Comparison of ENCODE assay signal across 19 cellular contexts in the genomic region with DNA sequence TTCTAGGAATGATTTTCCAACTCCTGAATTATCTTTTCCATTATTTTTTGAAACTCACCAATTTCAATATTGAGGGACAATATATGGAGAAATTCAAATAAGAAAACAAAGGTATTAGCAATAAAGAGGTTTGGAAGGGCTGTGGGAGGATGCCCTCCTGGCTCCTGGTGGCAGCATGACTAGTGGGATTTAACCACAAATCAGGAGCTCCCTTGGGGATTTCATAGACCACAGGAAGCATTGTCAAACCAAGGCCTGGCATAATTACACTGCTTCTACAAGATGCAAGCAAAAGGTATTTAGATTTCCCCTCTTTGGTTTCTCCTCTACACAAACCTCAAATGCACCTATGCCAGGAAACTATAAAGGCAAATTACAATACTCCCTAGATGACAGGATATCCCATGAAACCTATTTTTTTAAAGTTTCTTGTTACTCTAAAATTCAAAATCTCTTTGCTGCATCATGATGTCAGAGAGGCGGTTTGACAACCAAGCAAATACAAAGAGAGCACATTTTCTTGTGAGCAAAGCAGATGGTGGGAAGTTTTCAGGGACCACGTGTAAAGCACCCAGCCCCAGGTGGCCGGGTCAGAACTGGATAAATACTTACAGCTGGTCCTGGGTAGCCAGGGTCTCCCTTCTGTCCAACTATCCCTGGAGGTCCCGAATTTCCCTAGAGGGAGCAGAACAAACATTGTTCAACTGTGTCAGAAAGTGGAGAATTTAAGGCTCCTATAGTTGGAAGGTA.
A peak's percentile ranks its signal among the peaks of the same experiment; 100 is the strongest.
DNase-seq lines count a peak whose midpoint lies in the region; TF ChIP-seq lines count a peak whose summit lies in the region.
"Had no signal": no experiment of that assay in that cellular context is flagged by ENCODE, and none has a peak within 500 bp of the region (broad histone marks: within the 10 kb centered on the region; RNA-seq: fewer than 3 reads in every experiment).

No MANE protein-coding gene starts in this region.

- peak overlapping the region; percentile 49 for H3K9ac ChIP-seq in adipocyte (ENCODE audit: low read length)

- no peak overlapping the region for H3K4me3 Mint-ChIP-seq in HFFc6
- no peak overlapping the region for H3K4me3 Mint-ChIP-seq in activated naive CD4-positive, alpha-beta T cell treated with anti-CD3 and anti-CD28 coated beads, Interleukin-2, amount 10 ng/mL, durations not matched to agents 7 days and 5 days
- H3K4me3 Mint-ChIP-seq: endodermal cell had no signal

- WGBS in ovary, 3 donors: 75 to 79% (median 78%) methylated on average over 4 of the region's 4 CpGs

- TF ChIP-seq CTCF in AG10803 (conservative IDR thresholded peaks at IDR 0.05; ENCODE audit: low read length) (no peak), HFFc6 (IDR thresholded peaks at IDR 0.05) (no peak), ovary (IDR thresholded peaks at IDR 0.05) (no peak)

- peaks cover 53% of the 10 kb centered on the region for H3K4me1 Mint-ChIP-seq in HFFc6 (ENCODE audit: low read depth)
- no peaks in the 10 kb centered on the region for H3K4me1 Mint-ChIP-seq in activated naive CD4-positive, alpha-beta T cell treated with anti-CD3 and anti-CD28 coated beads, Interleukin-2, amount 10 ng/mL, durations not matched to agents 7 days and 5 days
- H3K4me1 Mint-ChIP-seq: endodermal cell had no signal

- intact Hi-C loops in ovary (cut with DNase I): no loop called here

- H3K4me3 ChIP-seq in AG10803 (ENCODE audit: low read length) (no peak overlapping the region), adipocyte (ENCODE audit: low read length) (no peak overlapping the region), muscle layer of duodenum (ENCODE audit: low read depth in 1 of 2, low read length in 2 of 2) (no peak overlapping the region), ovary (no peak overlapping the region)
- H3K4me3 ChIP-seq: thoracic aorta had no signal

- H3K9me3 ChIP-seq in adipocyte (ENCODE audit: control insufficient read depth, low read length): no peaks in the 10 kb centered on the region
- no peaks in the 10 kb centered on the region for H3K9me3 ChIP-seq in muscle layer of duodenum (ENCODE audit: control insufficient read depth in 1 of 2, low read length in 2 of 2)
- H3K9me3 ChIP-seq in ovary: no peaks in the 10 kb centered on the region
- H3K9me3 ChIP-seq: thoracic aorta had no signal

- H3K4me1 ChIP-seq in adipocyte (ENCODE audit: control insufficient read depth, insufficient read depth, low read length) (peaks cover 46% of the 10 kb centered on the region), muscle layer of duodenum (ENCODE audit: control insufficient read depth in 1 of 2, insufficient read depth in 2 of 2, low read length in 2 of 2) (peaks cover 3 to 12% of the 10 kb centered on the region in 2 donors), ovary (ENCODE audit: insufficient read depth) (peaks cover 13% of the 10 kb centered on the region)

- H3K27me3 Mint-ChIP-seq in HFFc6 (ENCODE audit: insufficient read depth): peaks cover 28% of the 10 kb centered on the region
- no peaks in the 10 kb centered on the region for H3K27me3 Mint-ChIP-seq in activated naive CD4-positive, alpha-beta T cell treated with anti-CD3 and anti-CD28 coated beads, Interleukin-2, amount 10 ng/mL, durations not matched to agents 7 days and 5 days

- no peaks in the 10 kb centered on the region for H3K9me3 Mint-ChIP-seq in HFFc6
- H3K9me3 Mint-ChIP-seq in activated naive CD4-positive, alpha-beta T cell treated with anti-CD3 and anti-CD28 coated beads, Interleukin-2, amount 10 ng/mL, durations not matched to agents 7 days and 5 days: no peaks in the 10 kb centered on the region
- H3K9me3 Mint-ChIP-seq: endodermal cell had no signal

- H3K27me3 ChIP-seq in adipocyte (replicated peaks; ENCODE audit: control insufficient read depth, insufficient read depth, low read length) (no peaks in the 10 kb centered on the region), muscle layer of duodenum (ENCODE audit: low read depth, low read length) (no peaks in the 10 kb centered on the region), ovary (no peaks in the 10 kb centered on the region)

- CTCF ChIA-PET in activated naive CD4-positive, alpha-beta T cell treated with anti-CD3 and anti-CD28 coated beads, Interleukin-2, amount 10 ng/mL, durations not matched to agents 7 days and 5 days (lab: Charles Lee): no interaction called here

- H3K27ac ChIP-seq in muscle layer of duodenum (ENCODE audit: low read length) (peak overlapping the region; percentile 16), ovary (peak overlapping the region in 1 of 2 donors; percentile 36)
- H3K27ac ChIP-seq: foreskin keratinocyte, HL-60, thoracic aorta, WERI-Rb-1 had no signal

- H3K36me3 ChIP-seq in adipocyte (ENCODE audit: control insufficient read depth, insufficient read depth, low read length, severe bottlenecking) (peaks cover 97% of the 10 kb centered on the region), muscle layer of duodenum (ENCODE audit: control insufficient read depth in 1 of 2, insufficient read depth in 2 of 2, low read length in 2 of 2) (peaks cover 45 to 48% of the 10 kb centered on the region in 2 donors), ovary (no peaks in the 10 kb centered on the region)
- H3K36me3 ChIP-seq: WERI-Rb-1 had no signal

- no peak for TF ChIP-seq POLR2A in ovary (IDR thresholded peaks at IDR 0.05)

- DNase-seq in AG10803 (ENCODE audit: low read depth) (peak; percentile 68), HFFc6 (no peak), adipocyte (ENCODE audit: low read depth) (no peak), ovary (no peak), NCI-H748 treated with DMSO at 0.1 percent for 48 hours (lab: John Stamatoyannopoulos, UW) (no peak), HCEC 1CT (no peak)
- DNase-seq in activated naive CD4-positive, alpha-beta T cell treated with anti-CD3 and anti-CD28 coated beads, Interleukin-2, amount 10 ng/mL, durations not matched to agents 7 days and 5 days: no peak
- DNase-seq: endodermal cell; foreskin keratinocyte; GOT3; KG1; left colon; NCI-H1105; nucleus accumbens; stimulated activated CD4-positive, alpha-beta T cell treated with anti-CD3 and anti-CD28 coated beads, Interleukin-4, amount 100 ng/mL, for 4 hours; WERI-Rb-1 had no signal

- TF ChIP-seq EP300 in ovary (IDR thresholded peaks at IDR 0.05): no peak

- H3K36me3 Mint-ChIP-seq in HFFc6 (ENCODE audit: low read depth): peaks cover 75% of the 10 kb centered on the region
- H3K36me3 Mint-ChIP-seq in activated naive CD4-positive, alpha-beta T cell treated with anti-CD3 and anti-CD28 coated beads, Interleukin-2, amount 10 ng/mL, durations not matched to agents 7 days and 5 days: no peaks in the 10 kb centered on the region

- H3K27ac Mint-ChIP-seq in HFFc6: peak overlapping the region; percentile 88
- no peak overlapping the region for H3K27ac Mint-ChIP-seq in activated naive CD4-positive, alpha-beta T cell treated with anti-CD3 and anti-CD28 coated beads, Interleukin-2, amount 10 ng/mL, durations not matched to agents 7 days and 5 days
- H3K27ac Mint-ChIP-seq: endodermal cell had no signal
